ENCODE assay signal across 12 cellular contexts in genomic region chr3:39907981-39908380, GRCh38.
DNase-seq lines count a peak whose midpoint lies in the region; TF ChIP-seq lines count a peak whose summit lies in the region.
"Had no signal": no experiment of that assay in that cellular context is flagged by ENCODE, and none has a peak within 500 bp of the region (broad histone marks: within the 10 kb centered on the region; RNA-seq: fewer than 3 reads in every experiment).

No MANE protein-coding gene starts in this region.

- H3K79me2 ChIP-seq in GM23248 (ENCODE audit: insufficient read depth) (no peaks in the 10 kb centered on the region), OCI-LY3 (ENCODE audit: low read length) (no peaks in the 10 kb centered on the region)

- H3K4me3 ChIP-seq in GM23248 (no peak overlapping the region), OCI-LY3 (ENCODE audit: low read length) (no peak overlapping the region)

- peaks cover 25% of the 10 kb centered on the region for H3F3A ChIP-seq in GM23248 (ENCODE audit: insufficient read depth)

- H3K4me1 ChIP-seq in GM23248 (ENCODE audit: insufficient read depth) (peaks cover 29% of the 10 kb centered on the region), OCI-LY3 (ENCODE audit: low read length) (peaks cover 3% of the 10 kb centered on the region; the same call in 1 of the 2 replicates)

- H4K20me1 ChIP-seq in GM23248 (ENCODE audit: insufficient read depth) (no peaks in the 10 kb centered on the region), OCI-LY3 (ENCODE audit: insufficient read depth, low read length) (no peaks in the 10 kb centered on the region)

- TF ChIP-seq CTCF in OCI-LY3 (IDR thresholded peaks at IDR 0.05; ENCODE audit: low read depth, low read length), result no peak

- H3K9me2 ChIP-seq in GM23248 (ENCODE audit: insufficient read depth), result no peaks in the 10 kb centered on the region

- no peaks in the 10 kb centered on the region for H3K36me3 ChIP-seq in GM23248 (ENCODE audit: low read depth)
- no peaks in the 10 kb centered on the region for H3K36me3 ChIP-seq in OCI-LY3 (replicated peaks; ENCODE audit: low read depth, low read length)

- no peak overlapping the region for H2AFZ ChIP-seq in GM23248
- 0 out of 2 replicates have a peak overlapping the region, but pooled peaks have one; percentile 12 for H2AFZ ChIP-seq in OCI-LY3 (ENCODE audit: low read depth, low read length)

- H3K4me2 ChIP-seq in GM23248 (ENCODE audit: unreplicated experiment), result no peak overlapping the region
- H3K4me2 ChIP-seq in OCI-LY3 (ENCODE audit: low read length), result no peak overlapping the region

- no peak overlapping the region for H3K9ac ChIP-seq in GM23248
- no peak overlapping the region for H3K9ac ChIP-seq in OCI-LY3 (ENCODE audit: low read length)

- H3K27ac ChIP-seq in GM23248, result no peak overlapping the region
- H3K27ac ChIP-seq in OCI-LY3 (ENCODE audit: low read length), result no peak overlapping the region

- no peaks in the 10 kb centered on the region for H3K27me3 ChIP-seq in GM23248 (replicated peaks; ENCODE audit: insufficient read depth)
- no peaks in the 10 kb centered on the region for H3K27me3 ChIP-seq in OCI-LY3 (ENCODE audit: low read depth, low read length)

- in situ Hi-C loops in GM23248 (cut with MboI), result no loop called here

- DNase-seq in GM23248 (peak; percentile 52), fibroblast of the conjunctiva (ENCODE audit: low read depth) (peak; percentile 41), pons (ENCODE audit: low spot score) (peak; percentile 12), NCI-H146 (lab: John Stamatoyannopoulos, UW) (no peak)
- DNase-seq in activated CD4-positive, alpha-beta T cell treated with anti-CD3 and anti-CD28 coated beads for 1 hour, result no peak
- no peak for DNase-seq in activated T-cell treated with anti-CD3 and anti-CD28 coated beads, Interleukin-2, amount 50 U/mL, for 1 hour
- no peak for DNase-seq in activated effector memory CD4-positive, alpha-beta T cell treated with Interleukin-2 at 50 U/mL for 16 hours
- DNase-seq: activated CD8-positive, alpha-beta T cell treated with anti-CD3 and anti-CD28 coated beads, Interleukin-2, amount 10 ng/mL, durations not matched to agents 7 days and 5 days; activated naive CD8-positive, alpha-beta T cell treated with anti-CD3 and anti-CD28 coated beads, Interleukin-2, amount 10 ng/mL, durations not matched to agents 7 days and 5 days; MV-4-11; naive B cell had no signal

- 37 to 42% methylated on average over 4 of the region's 4 CpGs for WGBS in GM23248 (ENCODE audit: low coverage in 1 of 2, low lambda C conversion rate in 2 of 2, missing lambda C conversion rate in 2 of 2), 2 experiments

- H3K9me3 ChIP-seq in GM23248 (ENCODE audit: low read depth) (no peaks in the 10 kb centered on the region), OCI-LY3 (ENCODE audit: insufficient read depth, low read length) (no peaks in the 10 kb centered on the region)

Comparison
In these comparisons a context has a peak if more than half of its experiments do, and no peak if none do; other contexts are left out.
1. DNase-seq: peak in GM23248 (single experiment), fibroblast of the conjunctiva (single experiment) and pons (single experiment); none in activated CD4-positive, alpha-beta T cell treated with anti-CD3 and anti-CD28 coated beads for 1 hour (single experiment), activated T-cell treated with anti-CD3 and anti-CD28 coated beads, Interleukin-2, amount 50 U/mL, for 1 hour (single experiment), activated effector memory CD4-positive, alpha-beta T cell treated with Interleukin-2 at 50 U/mL for 16 hours (single experiment) and NCI-H146 (single experiment).